7 cellular contexts compared by ENCODE assay signal in genomic region chr14:36083317-36083716, GRCh38.
"Had no signal": no experiment of that assay in that cellular context is flagged by ENCODE, and none has a peak within 500 bp of the region (broad histone marks: within the 10 kb centered on the region; RNA-seq: fewer than 3 reads in every experiment).

No MANE protein-coding gene starts in this region.

- H3K4me3 Mint-ChIP-seq: IgD-negative memory B cell had no signal

- H3K36me3 Mint-ChIP-seq: IgD-negative memory B cell had no signal

- ATAC-seq: K562 had no signal

- H3K9ac ChIP-seq: KMS-11 had no signal

- H3K4me2 ChIP-seq: KMS-11 had no signal

- FAIRE-seq: HTR-8/SVneo, K562 had no signal

- H3K27ac Mint-ChIP-seq: IgD-negative memory B cell had no signal

- H3K4me1 Mint-ChIP-seq: IgD-negative memory B cell had no signal

- DNase-seq: KBM-7, KG1 had no signal

- H3K4me3 ChIP-seq: K562 had no signal

- H3K27ac ChIP-seq: HL-60, KMS-11 had no signal
